20 cellular contexts compared by ENCODE assay signal in the genomic region with DNA sequence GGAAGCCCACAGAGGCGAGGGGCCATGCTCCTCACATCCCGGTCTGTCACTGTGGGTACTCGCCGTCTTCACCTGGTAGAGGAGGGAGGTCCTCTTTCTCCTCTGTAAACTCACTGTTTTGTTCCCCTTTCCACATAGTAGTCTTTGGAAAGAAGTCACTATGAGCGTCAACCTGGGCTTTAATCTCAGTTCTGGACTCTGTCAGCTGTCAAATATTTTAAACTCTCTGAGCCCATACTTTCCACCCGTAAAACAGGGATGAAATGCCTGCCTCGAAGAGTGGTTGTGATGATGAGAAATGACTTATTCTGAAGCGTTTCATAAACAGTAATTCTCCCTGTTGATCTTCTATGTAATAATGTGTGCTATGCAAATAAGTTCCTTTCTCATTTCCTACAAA.
DNase-seq lines count a peak whose midpoint lies in the region; ATAC-seq and TF ChIP-seq lines count a peak whose summit lies in the region.
"Had no signal": no experiment of that assay in that cellular context is flagged by ENCODE, and none has a peak within 500 bp of the region (broad histone marks: within the 10 kb centered on the region; RNA-seq: fewer than 3 reads in every experiment).

No MANE protein-coding gene starts in this region.

- TF ChIP-seq POLR2A in esophagus muscularis mucosa (IDR thresholded peaks at IDR 0.05; ENCODE audit: low read depth) (no peak), Peyer's patch (IDR thresholded peaks at IDR 0.05) (no peak)

- TF ChIP-seq EP300 in esophagus muscularis mucosa (IDR thresholded peaks at IDR 0.05): no peak

- DNase-seq in cardiac muscle cell (ENCODE audit: low read depth in 1 of 2, low spot score in 1 of 2) (peak in 1 of 2 donors; percentile 51), Right ventricle myocardium inferior (ENCODE audit: missing footprints) (no peak), esophagus muscularis mucosa (ENCODE audit: extremely low spot score) (no peak), Peyer's patch (no peak), coronary artery (ENCODE audit: low spot score) (no peak)
- DNase-seq: 8988T; BE2C; C1 segment of cervical spinal cord; CD4-positive, alpha-beta memory T cell; CD4-positive, CD25-positive, alpha-beta regulatory T cell; CD8-positive, alpha-beta memory T cell; COR-L47; DMS 273 treated with DMSO at 0.1 percent for 48 hours; DMS153; DMS79; DND-41; EL; GDM1 had no signal

- intact Hi-C loops in Right ventricle myocardium inferior (cut with DNase I) (no loop called here), esophagus muscularis mucosa (cut with DNase I) (no loop called here)

- H3K9me3 ChIP-seq in cardiac muscle cell (ENCODE audit: low read depth) (no peaks in the 10 kb centered on the region), esophagus muscularis mucosa (peaks cover 0 to 17% (median 7%) of the 10 kb centered on the region in 4 donors), Peyer's patch (no peaks in the 10 kb centered on the region)
- H3K9me3 ChIP-seq: BE2C, BLaER1 had no signal

- H3K27ac ChIP-seq in cardiac muscle cell (peak overlapping the region; percentile 66), esophagus muscularis mucosa (replicated peaks in 1 of 4) (peak overlapping the region; percentile 37 to 58 (median 50)), Peyer's patch (no peak overlapping the region), coronary artery (no peak overlapping the region)
- H3K27ac ChIP-seq: BLaER1 had no signal

- TF ChIP-seq CTCF in cardiac muscle cell (IDR thresholded peaks at IDR 0.05; ENCODE audit: low read depth, low read length) (no peak), esophagus muscularis mucosa (IDR thresholded peaks at IDR 0.05) (no peak), Peyer's patch (IDR thresholded peaks at IDR 0.05) (no peak), coronary artery (IDR thresholded peaks at IDR 0.05) (no peak)

- H3K27me3 ChIP-seq in cardiac muscle cell (no peaks in the 10 kb centered on the region), esophagus muscularis mucosa (no peaks in the 10 kb centered on the region), Peyer's patch (no peaks in the 10 kb centered on the region)
- H3K27me3 ChIP-seq: BE2C, BLaER1 had no signal

- WGBS in esophagus muscularis mucosa: 46% methylated on average over 8 of the region's 8 CpGs

- H3K36me3 ChIP-seq in cardiac muscle cell (no peaks in the 10 kb centered on the region), esophagus muscularis mucosa (no peaks in the 10 kb centered on the region), Peyer's patch (no peaks in the 10 kb centered on the region)
- H3K36me3 ChIP-seq: BE2C, BLaER1 had no signal

- H3K4me3 ChIP-seq in cardiac muscle cell: no peak overlapping the region
- H3K4me3 ChIP-seq in esophagus muscularis mucosa: no peak overlapping the region
- no peak overlapping the region for H3K4me3 ChIP-seq in Peyer's patch
- H3K4me3 ChIP-seq in coronary artery: no peak overlapping the region
- H3K4me3 ChIP-seq: BLaER1, GM12878 had no signal

- ATAC-seq in Right ventricle myocardium inferior: no peak
- ATAC-seq: GM12878 had no signal

- H3K4me1 ChIP-seq in cardiac muscle cell (ENCODE audit: low read depth) (peaks cover 6% of the 10 kb centered on the region), esophagus muscularis mucosa (peaks cover 0 to 19% (median 7%) of the 10 kb centered on the region in 4 donors), Peyer's patch (no peaks in the 10 kb centered on the region)
- H3K4me1 ChIP-seq: BE2C, BLaER1 had no signal

Comparison
In these comparisons a context has a peak if more than half of its experiments do, and no peak if none do; other contexts are left out.
1. H3K27ac ChIP-seq: peak in cardiac muscle cell (single experiment) and esophagus muscularis mucosa (4 of 4); none in Peyer's patch (0 of 4) and coronary artery (0 of 2).